Comparison of ENCODE assay signal across 8 cellular contexts in genomic region chr7:151248191-151249033, GRCh38. TPM values are rescaled to one million over a fixed set of nuclear protein-coding genes. Genes with fewer than 3 reads are reported as not detected.
DNase-seq lines count a peak whose midpoint lies in the region; ATAC-seq and TF ChIP-seq lines count a peak whose summit lies in the region.

Gene SMARCD3, minus strand, starts transcription at chr7:151248694. Its CDS starts 132 bp downstream, at chr7:151248562.

- H3K27ac ChIP-seq in DOHH2 (ENCODE audit: low read depth, low read length) (no peak within 1 kb of the TSS), neural cell (ENCODE audit: low read length) (peak within 1 kb of the TSS; percentile 37)

- H3K9me3 ChIP-seq in DOHH2 (ENCODE audit: control insufficient read depth, insufficient read depth, low read length) (no peaks in the 10 kb centered on the region), neural cell (ENCODE audit: low read length) (no peaks in the 10 kb centered on the region)

- TF ChIP-seq RAD21 in neural cell (conservative IDR thresholded peaks at IDR 0.05) = no peak

- peaks cover 39% of the 10 kb centered on the region for H3K4me1 ChIP-seq in DOHH2 (ENCODE audit: control insufficient read depth, low read length)

- H4K20me1 ChIP-seq in DOHH2 (ENCODE audit: control insufficient read depth, insufficient read depth, low read depth, low read length) = peaks cover 10% of the 10 kb centered on the region; the same call in 1 of the 2 replicates
- no peaks in the 10 kb centered on the region for H4K20me1 ChIP-seq in neural cell (ENCODE audit: insufficient read depth)

- H3K4me3 ChIP-seq in DOHH2 (ENCODE audit: low read length) (peak within 1 kb of the TSS; percentile 40), neural cell (ENCODE audit: low read length) (peak within 1 kb of the TSS; percentile 78)

- peak; percentile 46 for DNase-seq in NCI-H1105 (lab: John Stamatoyannopoulos, UW)
- DNase-seq in activated naive CD4-positive, alpha-beta T cell treated with anti-CD3 and anti-CD28 coated beads, Interleukin-2, amount 10 ng/mL, durations not matched to agents 7 days and 5 days = peak; percentile 35
- peak; percentile 67 for DNase-seq in glutamatergic neuron
- DNase-seq in NCI-H128 (lab: John Stamatoyannopoulos, UW; ENCODE audit: unreplicated experiment) = no peak

- TF ChIP-seq CTCF in DOHH2 (IDR thresholded peaks at IDR 0.05; ENCODE audit: low read depth, low read length, poor library complexity, severe bottlenecking) (no peak), glutamatergic neuron (IDR thresholded peaks at IDR 0.05; ENCODE audit: partially characterized antibody, unreplicated experiment) (no peak), neural cell (IDR thresholded peaks at IDR 0.05; ENCODE audit: poor library complexity, severe bottlenecking) (no peak)

- no peaks in the 10 kb centered on the region for H3K36me3 ChIP-seq in DOHH2 (ENCODE audit: control insufficient read depth, low read length)
- no peaks in the 10 kb centered on the region for H3K36me3 ChIP-seq in neural cell (ENCODE audit: insufficient read depth, low read length)

- H2AFZ ChIP-seq in neural cell (ENCODE audit: low read depth, low read length) = no peak within 1 kb of the TSS

- H3K9me3 Mint-ChIP-seq in activated naive CD4-positive, alpha-beta T cell treated with anti-CD3 and anti-CD28 coated beads, Interleukin-2, amount 10 ng/mL, durations not matched to agents 7 days and 5 days = no peaks in the 10 kb centered on the region
- peaks cover 11% of the 10 kb centered on the region for H3K9me3 Mint-ChIP-seq in glutamatergic neuron (ENCODE audit: unreplicated experiment)

- H3K27me3 Mint-ChIP-seq in activated naive CD4-positive, alpha-beta T cell treated with anti-CD3 and anti-CD28 coated beads, Interleukin-2, amount 10 ng/mL, durations not matched to agents 7 days and 5 days = peaks cover 86% of the 10 kb centered on the region
- H3K27me3 Mint-ChIP-seq in glutamatergic neuron (ENCODE audit: unreplicated experiment) = peaks cover 32% of the 10 kb centered on the region

- H3K36me3 Mint-ChIP-seq in activated naive CD4-positive, alpha-beta T cell treated with anti-CD3 and anti-CD28 coated beads, Interleukin-2, amount 10 ng/mL, durations not matched to agents 7 days and 5 days = no peaks in the 10 kb centered on the region
- H3K36me3 Mint-ChIP-seq in glutamatergic neuron (ENCODE audit: unreplicated experiment) = no peaks in the 10 kb centered on the region

- H3K27me3 ChIP-seq in DOHH2 (ENCODE audit: control insufficient read depth, low read length) (peaks cover 91% of the 10 kb centered on the region), neural cell (ENCODE audit: insufficient read depth, low read depth, low read length) (no peaks in the 10 kb centered on the region)

- no peak for TF ChIP-seq EP300 in neural cell (conservative IDR thresholded peaks at IDR 0.05; ENCODE audit: poor library complexity, severe bottlenecking)

- H3K27ac Mint-ChIP-seq in activated naive CD4-positive, alpha-beta T cell treated with anti-CD3 and anti-CD28 coated beads, Interleukin-2, amount 10 ng/mL, durations not matched to agents 7 days and 5 days = peak within 1 kb of the TSS; percentile 37
- no peak within 1 kb of the TSS for H3K27ac Mint-ChIP-seq in glutamatergic neuron (ENCODE audit: unreplicated experiment)

- H3K9ac ChIP-seq in neural cell (ENCODE audit: low read length) = peak within 1 kb of the TSS; percentile 60

- no peak for ATAC-seq in GM21390 (IDR thresholded peaks at IDR 0.05; ENCODE audit: unreplicated experiment)
- ATAC-seq in GM18867 (IDR thresholded peaks at IDR 0.05; ENCODE audit: unreplicated experiment) = no peak

- H3K4me3 Mint-ChIP-seq in activated naive CD4-positive, alpha-beta T cell treated with anti-CD3 and anti-CD28 coated beads, Interleukin-2, amount 10 ng/mL, durations not matched to agents 7 days and 5 days = peak within 1 kb of the TSS; percentile 57
- H3K4me3 Mint-ChIP-seq in glutamatergic neuron (ENCODE audit: unreplicated experiment) = peak within 1 kb of the TSS; percentile 91

- CTCF ChIA-PET in activated naive CD4-positive, alpha-beta T cell treated with anti-CD3 and anti-CD28 coated beads, Interleukin-2, amount 10 ng/mL, durations not matched to agents 7 days and 5 days (lab: Charles Lee) = interaction anchor here (1.2 to 1.5 kb wide), 3 partner anchors 11 to 119 kb away, joined by 3 to 4 read pairs (median 4); partner anchors contain the start of gene CHPF2

- H3K9me2 ChIP-seq in DOHH2 (replicated peaks; ENCODE audit: control insufficient read depth, low read length) (no peaks in the 10 kb centered on the region), neural cell (ENCODE audit: insufficient read depth, low read length) (no peaks in the 10 kb centered on the region)

- peaks cover 39% of the 10 kb centered on the region for H3K4me1 Mint-ChIP-seq in activated naive CD4-positive, alpha-beta T cell treated with anti-CD3 and anti-CD28 coated beads, Interleukin-2, amount 10 ng/mL, durations not matched to agents 7 days and 5 days
- H3K4me1 Mint-ChIP-seq in glutamatergic neuron (ENCODE audit: low read depth, unreplicated experiment) = peaks cover 23% of the 10 kb centered on the region

- no peaks in the 10 kb centered on the region for H3K79me2 ChIP-seq in DOHH2 (ENCODE audit: control insufficient read depth, low read length)
- H3K79me2 ChIP-seq in neural cell (replicated peaks; ENCODE audit: insufficient read depth, low read length) = peaks cover 3% of the 10 kb centered on the region

- no peaks in the 10 kb centered on the region for H3F3A ChIP-seq in DOHH2 (ENCODE audit: control insufficient read depth, insufficient read depth)
- peaks cover 4% of the 10 kb centered on the region for H3F3A ChIP-seq in neural cell (ENCODE audit: insufficient read depth, low read length, poor library complexity, severe bottlenecking)

- H3K4me2 ChIP-seq in DOHH2 (ENCODE audit: low read length) (peak within 1 kb of the TSS; percentile 55), neural cell (ENCODE audit: low read length) (peak within 1 kb of the TSS; percentile 80)

TF ChIP-seq in neural cell, 6 proteins besides CTCF, POLR2A, EP300 and RAD21:
- TF ChIP-seq MXI1 (conservative IDR thresholded peaks at IDR 0.05; ENCODE audit: poor library complexity, severe bottlenecking) = peak; percentile 45
- TF ChIP-seq REST (IDR thresholded peaks at IDR 0.05; ENCODE audit: borderline replicate concordance) = no peak
- TF ChIP-seq SMC3 (conservative IDR thresholded peaks at IDR 0.05; ENCODE audit: poor library complexity) = no peak
- TF ChIP-seq EZH2 (IDR thresholded peaks at IDR 0.05; ENCODE audit: borderline replicate concordance, insufficient read depth, low read length, poor library complexity, severe bottlenecking) = no peak
- no peak for TF ChIP-seq TAF1 (IDR thresholded peaks at IDR 0.05; ENCODE audit: low read depth)
- no peak for TF ChIP-seq POLR2AphosphoS5 (IDR thresholded peaks at IDR 0.05)
TF ChIP-seq in neural cell: peak in this region for 1.

RNA-seq across cellular contexts. Expression of gene SMARCD3, which starts in this region (rescaled TPM):
- total RNA-seq in glutamatergic neuron (ENCODE audit: unreplicated experiment) = 5.1 TPM
- 199 and 216 TPM in 2 replicates for polyA plus RNA-seq in neural cell
- polyA minus RNA-seq in neural cell = 131 and 132 TPM in 2 replicates
